Comparison of ENCODE assay signal across 14 cellular contexts in the genomic region with DNA sequence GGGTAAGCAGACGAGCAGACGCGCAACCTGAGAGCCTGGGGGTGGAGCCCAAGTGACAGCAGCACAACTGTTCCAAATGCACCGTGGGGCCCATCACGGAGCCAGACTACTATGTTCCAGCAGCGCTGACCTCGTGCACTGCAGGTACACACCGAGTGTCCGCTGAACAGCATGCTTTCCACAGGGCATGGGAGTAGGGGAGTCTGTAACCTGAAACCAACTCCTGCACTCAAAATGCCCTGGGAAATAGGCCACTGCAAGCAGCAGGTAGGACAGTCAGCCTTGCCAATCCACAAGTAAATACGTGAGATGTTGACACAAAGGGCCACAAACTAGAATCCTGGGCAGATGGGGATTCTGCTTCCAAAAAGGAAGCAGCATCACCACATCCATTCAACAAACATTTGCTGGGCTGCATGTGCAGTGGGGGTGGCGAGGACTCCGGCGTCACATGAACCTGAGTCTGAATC.
DNase-seq lines count a peak whose midpoint lies in the region; FAIRE-seq and TF ChIP-seq lines count a peak whose summit lies in the region.
"Had no signal": no experiment of that assay in that cellular context is flagged by ENCODE, and none has a peak within 500 bp of the region (broad histone marks: within the 10 kb centered on the region; RNA-seq: fewer than 3 reads in every experiment).

No MANE protein-coding gene starts in this region.

- H3K4me1 ChIP-seq in mesenchymal stem cell (ENCODE audit: control insufficient read depth, insufficient read depth, low read depth, low read length): peaks cover 29% of the 10 kb centered on the region

- intact Hi-C loops in head of caudate nucleus (cut with DNase I): no loop called here

- H2BK120ac ChIP-seq in mesenchymal stem cell (ENCODE audit: low read depth, low read length): no peak overlapping the region

- H2BK15ac ChIP-seq in mesenchymal stem cell (ENCODE audit: low read depth, poor library complexity, severe bottlenecking): no peak overlapping the region

- H3K23ac ChIP-seq in mesenchymal stem cell (ENCODE audit: low read length in 2 of 2): no peak overlapping the region

- no peak overlapping the region for H2AK5ac ChIP-seq in mesenchymal stem cell (ENCODE audit: low read length, severe bottlenecking)

- no peak overlapping the region for H3K18ac ChIP-seq in mesenchymal stem cell (ENCODE audit: low read depth in 1 of 2, low read length in 2 of 2)

- no peak overlapping the region for H3K4me3 ChIP-seq in mesenchymal stem cell (ENCODE audit: insufficient read depth in 1 of 2, low read depth in 1 of 2, low read length in 2 of 2)

- DNase-seq in COLO668 (lab: John Stamatoyannopoulos, UW; ENCODE audit: unreplicated experiment) (peak; percentile 88), NCI-H1105 (lab: John Stamatoyannopoulos, UW) (peak; percentile 77), NCI-H526 (lab: John Stamatoyannopoulos, UW) (peak; percentile 47 to 56), mesenchymal stem cell (no peak), GM12892 (ENCODE audit: insufficient read length) (no peak), HTR-8/SVneo (ENCODE audit: insufficient read length, low spot score) (no peak), head of caudate nucleus (no peak)
- DNase-seq in activated effector memory CD4-positive, alpha-beta T cell treated with Interleukin-2 at 50 U/mL for 16 hours: no peak
- DNase-seq: hypothalamus; IMR-90; midbrain; SIG-M5; stimulated activated CD4-positive, alpha-beta T cell treated with anti-CD3 and anti-CD28 coated beads, Interleukin-1b, Interleukin-23, amount 100 ng/mL, for 48 hours had no signal

- no peak overlapping the region for H4K91ac ChIP-seq in mesenchymal stem cell (ENCODE audit: low read length)

- peak overlapping the region; percentile 31 for H4K8ac ChIP-seq in mesenchymal stem cell (ENCODE audit: low read length)

- no peak overlapping the region for H3K14ac ChIP-seq in mesenchymal stem cell (ENCODE audit: low read length in 2 of 2)

- H2BK5ac ChIP-seq in mesenchymal stem cell (ENCODE audit: low read depth, low read length, poor library complexity, severe bottlenecking): no peak overlapping the region

- no peak overlapping the region for H3K4me2 ChIP-seq in mesenchymal stem cell (ENCODE audit: low read length, poor library complexity, severe bottlenecking)

- H3K9me3 ChIP-seq in mesenchymal stem cell (ENCODE audit: control insufficient read depth, low read length): no peaks in the 10 kb centered on the region

- peaks cover 74 to 85% of the 10 kb centered on the region in 2 experiments for H3K36me3 ChIP-seq in mesenchymal stem cell (ENCODE audit: control insufficient read depth in 1 of 2, insufficient read depth in 2 of 2, low read depth in 1 of 2, low read length in 2 of 2)

- H3K79me1 ChIP-seq in mesenchymal stem cell (replicated peaks; ENCODE audit: low read length, poor library complexity, severe bottlenecking): peaks cover 48% of the 10 kb centered on the region

- H3K4ac ChIP-seq in mesenchymal stem cell (ENCODE audit: low read depth in 1 of 2, low read length in 2 of 2): no peak overlapping the region

- no peaks in the 10 kb centered on the region for H3K27me3 ChIP-seq in mesenchymal stem cell (ENCODE audit: control insufficient read depth in 1 of 2, insufficient read depth in 1 of 2, low read length in 2 of 2)

- no peak for TF ChIP-seq POLR2A in GM12892 (IDR thresholded peaks at IDR 0.05; ENCODE audit: low read depth, low read length)

- H3K9ac ChIP-seq in mesenchymal stem cell (ENCODE audit: low read length): no peak overlapping the region

- H2AFZ ChIP-seq in mesenchymal stem cell (ENCODE audit: low read depth, low read length): no peak overlapping the region

- FAIRE-seq in GM12892 (lab: Jason Lieb, UNC): no peak
- no peak for FAIRE-seq in HTR-8/SVneo (lab: Jason Lieb, UNC)
- FAIRE-seq: TTC549 had no signal

- no peak overlapping the region for H2BK12ac ChIP-seq in mesenchymal stem cell (ENCODE audit: low read length in 2 of 2)

- 92% methylated on average over 13 of the region's 13 CpGs for WGBS in mesenchymal stem cell

- no peak overlapping the region for H3K27ac ChIP-seq in mesenchymal stem cell (ENCODE audit: low read length, poor library complexity, severe bottlenecking)

Comparison
In these comparisons a context has a peak if more than half of its experiments do, and no peak if none do; other contexts are left out.
1. DNase-seq: peak in COLO668 (single experiment), NCI-H1105 (single experiment) and NCI-H526 (2 of 2); none in mesenchymal stem cell (single experiment), activated effector memory CD4-positive, alpha-beta T cell treated with Interleukin-2 at 50 U/mL for 16 hours (single experiment), GM12892 (single experiment), HTR-8/SVneo (single experiment) and head of caudate nucleus (0 of 42).